32 cellular contexts compared by ENCODE assay signal in the genomic region with DNA sequence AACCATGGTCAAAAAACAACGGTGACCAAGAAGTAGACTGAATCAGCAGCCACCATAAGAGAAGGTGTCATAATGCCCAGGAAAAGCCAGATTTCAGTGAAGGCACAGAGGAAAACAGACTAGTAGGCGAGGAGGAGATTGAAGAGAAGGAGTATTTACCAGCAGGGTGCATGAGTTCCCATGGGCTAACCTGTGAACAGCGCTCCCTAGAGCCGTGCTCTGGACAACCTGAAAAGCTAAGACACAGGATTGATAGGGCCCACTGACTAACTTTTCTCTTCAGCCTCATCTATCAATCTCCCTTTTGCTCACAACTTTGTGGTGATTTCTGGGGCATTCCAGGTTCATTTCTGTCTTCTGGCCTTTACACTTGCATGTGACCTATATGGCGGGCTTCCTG. TPM values are rescaled to one million over a fixed set of nuclear protein-coding genes. Genes with fewer than 3 reads are reported as not detected.
"Had no signal": no experiment of that assay in that cellular context is flagged by ENCODE, and none has a peak within 500 bp of the region (broad histone marks: within the 10 kb centered on the region; RNA-seq: fewer than 3 reads in every experiment).

No MANE protein-coding gene starts in this region.

- H3K4me1 ChIP-seq: sigmoid colon had no signal

- H3K27ac ChIP-seq: adrenal gland, ascending aorta, hepatocyte, sigmoid colon, upper lobe of left lung had no signal

- ATAC-seq: esophagus mucosa, left cardiac atrium, SK-N-SH treated with all-trans-retinoic acid at 6 μM for 48 hours had no signal

- H3K27ac Mint-ChIP-seq: activated naive CD4-positive, alpha-beta T cell treated with anti-CD3 and anti-CD28 coated beads, Interleukin-2, amount 50 U/mL, for 24 hours; activated T-helper 1 cell treated with anti-CD3 and anti-CD28 coated beads, Interleukin-12 subunit alpha, Interleukin-12 subunit beta, Interleukin-2, Interleukin-4 antibody, amounts not matched to agents 30 ng/mL and 10 ng/mL and 1 ng/mL, durations not matched to agents 14 hours and 24 hours and 36 hours; nephron progenitor cell; stimulated activated naive B cell treated with anti-CD40 and anti-IgM and Interleukin-4, amounts not matched to agents 10 μg/mL and 1 μg/mL and 100 μg/mL, for 72 hours had no signal

- H3K9me3 ChIP-seq: adrenal gland, ascending aorta, sigmoid colon, upper lobe of left lung had no signal

- H3K36me3 ChIP-seq: adrenal gland, ascending aorta, sigmoid colon, upper lobe of left lung had no signal

- FAIRE-seq: endothelial cell of umbilical vein, frontal cortex, islet of Langerhans had no signal

- H3K4me2 ChIP-seq: hepatocyte had no signal

- H2AFZ ChIP-seq: hepatocyte had no signal

- H3K4me3 ChIP-seq: adrenal gland, ascending aorta, hepatocyte, sigmoid colon, upper lobe of left lung had no signal

- H3K36me3 Mint-ChIP-seq: activated naive CD4-positive, alpha-beta T cell treated with anti-CD3 and anti-CD28 coated beads, Interleukin-2, amount 50 U/mL, for 24 hours; stimulated activated naive B cell treated with anti-CD40 and anti-IgM and Interleukin-4, amounts not matched to agents 10 μg/mL and 1 μg/mL and 100 μg/mL, for 72 hours had no signal

- H3K27me3 ChIP-seq: adrenal gland, ascending aorta, hepatocyte, sigmoid colon, upper lobe of left lung had no signal

- DNase-seq: activated CD4-positive, alpha-beta T cell treated with anti-CD3 and anti-CD28 coated beads for 4 hours; activated CD4-positive, alpha-beta T cell treated with anti-CD3 and anti-CD28 coated beads, Interleukin-2, amount 50 U/mL, for 48 hours; activated gamma-delta T cell treated with Interleukin-2 at 50 U/mL for 16 hours; activated T-cell treated with anti-CD3 and anti-CD28 coated beads for 4 hours; adrenal gland; central memory CD4-positive, alpha-beta T cell; effector memory CD4-positive, alpha-beta T cell; glutamatergic neuron; left cardiac atrium; nephron progenitor cell; occipital lobe; posterior cingulate gyrus; sigmoid colon; stimulated activated CD4-positive, alpha-beta T cell treated with anti-CD3 and anti-CD28 coated beads, Interleukin-2, amount 100 ng/mL, for 48 hours; stimulated activated CD8-positive, alpha-beta memory T cell treated with anti-CD3 and anti-CD28 coated beads, Interleukin-4, amount 100 ng/mL, for 48 hours; stimulated activated naive B cell treated with anti-CD40 and anti-IgM and Interleukin-4, amounts not matched to agents 10 μg/mL and 1 μg/mL and 100 μg/mL, for 72 hours; upper lobe of left lung had no signal

- H3K27me3 Mint-ChIP-seq: activated naive CD4-positive, alpha-beta T cell treated with anti-CD3 and anti-CD28 coated beads, Interleukin-2, amount 50 U/mL, for 24 hours; stimulated activated naive B cell treated with anti-CD40 and anti-IgM and Interleukin-4, amounts not matched to agents 10 μg/mL and 1 μg/mL and 100 μg/mL, for 72 hours had no signal

- H3K4me3 Mint-ChIP-seq: activated naive CD4-positive, alpha-beta T cell treated with anti-CD3 and anti-CD28 coated beads, Interleukin-2, amount 50 U/mL, for 24 hours; activated T-helper 1 cell treated with anti-CD3 and anti-CD28 coated beads, Interleukin-12 subunit alpha, Interleukin-12 subunit beta, Interleukin-2, Interleukin-4 antibody, amounts not matched to agents 30 ng/mL and 10 ng/mL and 1 ng/mL, durations not matched to agents 14 hours and 24 hours and 36 hours; nephron progenitor cell; stimulated activated naive B cell treated with anti-CD40 and anti-IgM and Interleukin-4, amounts not matched to agents 10 μg/mL and 1 μg/mL and 100 μg/mL, for 72 hours had no signal

- H3K4me1 Mint-ChIP-seq: nephron progenitor cell had no signal

- H3K9me3 Mint-ChIP-seq: activated naive CD4-positive, alpha-beta T cell treated with anti-CD3 and anti-CD28 coated beads, Interleukin-2, amount 50 U/mL, for 24 hours; activated T-helper 1 cell treated with anti-CD3 and anti-CD28 coated beads, Interleukin-12 subunit alpha, Interleukin-12 subunit beta, Interleukin-2, Interleukin-4 antibody, amounts not matched to agents 30 ng/mL and 10 ng/mL and 1 ng/mL, durations not matched to agents 14 hours and 24 hours and 36 hours; nephron progenitor cell; stimulated activated naive B cell treated with anti-CD40 and anti-IgM and Interleukin-4, amounts not matched to agents 10 μg/mL and 1 μg/mL and 100 μg/mL, for 72 hours had no signal

- H3K79me2 ChIP-seq: hepatocyte had no signal

RNA-seq across cellular contexts. Expression of a gene that starts 12.9 kb away (rescaled TPM):
- total RNA-seq: ascending aorta; dermis microvascular lymphatic vessel endothelial cell; endothelial cell of umbilical vein; left cardiac atrium; sigmoid colon; T-helper 2 cell treated with Interferon-gamma antibody and Interleukin-4, amounts not matched to agents 100 ng/mL and 5 ng/mL, for 36 hours had no signal
- polyA plus RNA-seq: endothelial cell of umbilical vein had no signal

RNA-seq across cellular contexts. Expression of a gene that starts 36.2 kb away (rescaled TPM):
- total RNA-seq: activated T-helper 1 cell treated with anti-CD3 and anti-CD28 coated beads, Interleukin-12 subunit alpha, Interleukin-12 subunit beta, Interleukin-2, Interleukin-4 antibody, amounts not matched to agents 30 ng/mL and 10 ng/mL and 1 ng/mL, durations not matched to agents 14 hours and 24 hours and 36 hours; adrenal gland; ascending aorta; dermis microvascular lymphatic vessel endothelial cell; endothelial cell of umbilical vein; esophagus mucosa; frontal cortex; hepatocyte; liver; mononuclear cell; occipital lobe; renal cortical epithelial cell; sigmoid colon; subcutaneous adipose tissue; T-helper 2 cell treated with Interferon-gamma antibody and Interleukin-4, amounts not matched to agents 100 ng/mL and 5 ng/mL, for 36 hours; upper lobe of left lung had no signal
- polyA plus RNA-seq: adrenal gland, endothelial cell of umbilical vein, hepatocyte, liver, sigmoid colon had no signal
